ENCODE assay signal across 9 cellular contexts in the genomic region with DNA sequence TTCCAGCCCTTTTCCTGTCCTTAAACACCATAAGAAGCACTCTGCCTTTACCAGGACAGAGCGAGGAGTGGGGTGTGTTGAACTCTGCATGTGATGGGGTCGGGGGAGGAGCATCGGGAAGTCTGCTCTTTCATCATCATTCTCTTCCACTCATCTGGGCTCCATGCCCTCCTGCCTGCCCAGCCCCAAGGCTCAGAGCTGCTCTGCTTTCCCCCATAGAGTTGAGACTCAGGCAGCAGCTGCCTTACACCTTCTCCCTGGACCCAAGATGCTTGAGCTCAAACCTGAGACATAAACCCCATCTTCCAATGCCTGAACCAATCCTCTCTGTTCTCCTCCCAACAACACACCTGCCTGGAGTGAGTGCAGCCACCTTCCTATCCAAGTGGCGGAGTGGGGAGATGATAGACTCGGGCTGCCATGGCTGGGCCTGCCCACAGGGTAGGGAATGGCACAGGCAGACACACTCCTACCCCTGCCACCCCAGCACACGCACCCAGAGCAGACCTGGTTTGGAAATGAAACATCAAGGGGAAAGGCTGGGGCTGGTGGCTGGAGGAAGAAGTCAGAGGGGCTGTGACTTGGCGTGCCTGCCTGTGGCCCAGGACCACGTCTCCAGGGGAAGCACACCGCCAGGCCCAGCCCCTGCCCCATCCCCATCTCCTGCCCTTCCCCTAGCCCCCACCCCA. TPM values are rescaled to one million over a fixed set of nuclear protein-coding genes. Genes with fewer than 3 reads are reported as not detected.
DNase-seq lines count a peak whose midpoint lies in the region; ATAC-seq and TF ChIP-seq lines count a peak whose summit lies in the region.
"Had no signal": no experiment of that assay in that cellular context is flagged by ENCODE, and none has a peak within 500 bp of the region (broad histone marks: within the 10 kb centered on the region; RNA-seq: fewer than 3 reads in every experiment).

No MANE protein-coding gene starts in this region.

- H2AFZ ChIP-seq in GM23248: no peak overlapping the region

- H3K27me3 ChIP-seq in GM23248 (replicated peaks; ENCODE audit: insufficient read depth) (no peaks in the 10 kb centered on the region), sigmoid colon (no peaks in the 10 kb centered on the region), foreskin keratinocyte (no peaks in the 10 kb centered on the region)

- no peak for TF ChIP-seq POLR2A in sigmoid colon (IDR thresholded peaks at IDR 0.05)

- DNase-seq in GM23248 (peak; percentile 77), fibroblast of villous mesenchyme (ENCODE audit: low read depth) (peak; percentile 71), sigmoid colon (peak; percentile 85), foreskin keratinocyte (no peak), NCI-H345 (lab: John Stamatoyannopoulos, UW) (no peak)
- peak; percentile 36 to 40 for DNase-seq in activated CD4-positive, alpha-beta T cell treated with anti-CD3 and anti-CD28 coated beads, Interleukin-2, amount 50 U/mL, for 48 hours

- no peak for TF ChIP-seq EP300 in sigmoid colon (IDR thresholded peaks at IDR 0.05)

- TF ChIP-seq CTCF in fibroblast of villous mesenchyme (IDR thresholded peaks at IDR 0.05; ENCODE audit: insufficient read depth, low read depth, low read length) (no peak), sigmoid colon (IDR thresholded peaks at IDR 0.05) (no peak), foreskin keratinocyte (conservative IDR thresholded peaks at IDR 0.05) (no peak)

- in situ Hi-C loops in GM23248 (cut with MboI): no loop called here

- H3K36me3 ChIP-seq in GM23248 (ENCODE audit: low read depth) (no peaks in the 10 kb centered on the region), sigmoid colon (peaks cover 0 to 4% (median 0%) of the 10 kb centered on the region in 4 donors)

- H3K27ac ChIP-seq in GM23248 (peak overlapping the region; percentile 68), sigmoid colon (peak overlapping the region; percentile 84 to 92 (median 88)), foreskin keratinocyte (no peak overlapping the region)

- peak overlapping the region; percentile 35; the same call in 1 of the 2 replicates for H3K9ac ChIP-seq in GM23248

- 0 out of 2 replicates have a peak, but pooled peaks cover 11% of the 10 kb centered on the region for H3F3A ChIP-seq in GM23248 (ENCODE audit: insufficient read depth)

- peak overlapping the region; percentile 21 for H3K4me2 ChIP-seq in GM23248 (ENCODE audit: unreplicated experiment)

- ATAC-seq in foreskin keratinocyte (no peak), HG03045 (IDR thresholded peaks at IDR 0.05; ENCODE audit: unreplicated experiment) (no peak), GM21423 (IDR thresholded peaks at IDR 0.05; ENCODE audit: unreplicated experiment) (no peak)

- H3K9me3 ChIP-seq in GM23248 (ENCODE audit: low read depth) (no peaks in the 10 kb centered on the region), sigmoid colon (no peaks in the 10 kb centered on the region)

- H3K4me1 ChIP-seq in GM23248 (ENCODE audit: insufficient read depth): peaks cover 18% of the 10 kb centered on the region
- H3K4me1 ChIP-seq in sigmoid colon: peaks cover 0 to 89% (median 75%) of the 10 kb centered on the region in 4 donors
- H3K4me1 ChIP-seq in foreskin keratinocyte: no peaks in the 10 kb centered on the region

- intact Hi-C loops in sigmoid colon (cut with DNase I): loop anchor here (1.0 to 5.0 kb wide), 2 partner anchors 28 to 80 kb away; a partner anchor contains a TSS

- WGBS in GM23248 (ENCODE audit: low coverage in 1 of 2, low lambda C conversion rate in 2 of 2, missing lambda C conversion rate in 2 of 2), 2 experiments: 64 to 73% methylated on average over 7 to 9 of the region's 9 CpGs
- 70 to 85% methylated on average over 9 of the region's 9 CpGs for WGBS in sigmoid colon, 2 donors

- no peaks in the 10 kb centered on the region for H3K79me2 ChIP-seq in GM23248 (ENCODE audit: insufficient read depth)

- no peaks in the 10 kb centered on the region for H3K9me2 ChIP-seq in GM23248 (ENCODE audit: insufficient read depth)

- H3K4me3 ChIP-seq in GM23248: no peak overlapping the region
- no peak overlapping the region for H3K4me3 ChIP-seq in fibroblast of villous mesenchyme (ENCODE audit: low read depth, low read length)
- peak overlapping the region in 1 of 4 donors; percentile 5 for H3K4me3 ChIP-seq in sigmoid colon

- no peaks in the 10 kb centered on the region for H4K20me1 ChIP-seq in GM23248 (ENCODE audit: insufficient read depth)

RNA-seq across cellular contexts. Expression of a gene that starts 28.4 kb away (rescaled TPM):
- 5.7 and 10.0 TPM in 2 replicates for total RNA-seq in GM23248 (2014; rRNA removed; shearing (Covaris generic))
- polyA plus RNA-seq in GM23248 (2016; fragmentation: Nextera tagmentation; extraction: Ambion mirVana): 5.5 and 6.4 TPM in 2 replicates
- 3.0 and 5.2 TPM in 2 replicates for total RNA-seq in fibroblast of villous mesenchyme
- 10 to 100 TPM; 21.0 to 28.5 (median 24.2) TPM for total RNA-seq in sigmoid colon
- polyA plus RNA-seq in sigmoid colon: 10 to 100 TPM; 28.2 to 40.9 (median 34.0) TPM
- total RNA-seq in foreskin keratinocyte: 3.1 and 3.6 TPM in 2 replicates
- 4.3 and 5.3 TPM in 2 replicates for polyA plus RNA-seq in foreskin keratinocyte

RNA-seq across cellular contexts. Expression of a gene that starts 40.2 kb away (rescaled TPM):
- total RNA-seq in GM23248 (2014; rRNA removed; shearing (Covaris generic)): not detected in 2 replicates
- not detected in 2 replicates for polyA plus RNA-seq in GM23248 (2016; fragmentation: Nextera tagmentation; extraction: Ambion mirVana)
- total RNA-seq in fibroblast of villous mesenchyme: not detected in 2 replicates
- not detected for total RNA-seq in sigmoid colon
- polyA plus RNA-seq in sigmoid colon: 10 to 100 TPM in 1 of 3 donors, 1 to 10 TPM in 1, under 1 TPM in 1; 0.07 to 12.6 (median 9.2) TPM
- total RNA-seq in foreskin keratinocyte: not detected in 2 replicates
- polyA plus RNA-seq in foreskin keratinocyte: not detected in 2 replicates
- total RNA-seq: T-helper 1 cell treated with Interleukin-12 subunit alpha and Interleukin-12 subunit beta and Interleukin-4 antibody, amounts not matched to agents 30 ng/mL and 1 ng/mL, for 36 hours had no signal

Comparison
In these comparisons a context has a peak if more than half of its experiments do, and no peak if none do; other contexts are left out.
1. DNase-seq: peak in GM23248 (single experiment), activated CD4-positive, alpha-beta T cell treated with anti-CD3 and anti-CD28 coated beads, Interleukin-2, amount 50 U/mL, for 48 hours (2 of 2), fibroblast of villous mesenchyme (single experiment) and sigmoid colon (single experiment); none in foreskin keratinocyte (0 of 2) and NCI-H345 (single experiment).